In genomic region chr9:114100536-114100935, GRCh38 we compare ENCODE assay signal across 23 cellular contexts. TPM values are rescaled to one million over a fixed set of nuclear protein-coding genes. Genes with fewer than 3 reads are reported as not detected.
"Had no signal": no experiment of that assay in that cellular context is flagged by ENCODE, and none has a peak within 500 bp of the region (broad histone marks: within the 10 kb centered on the region; RNA-seq: fewer than 3 reads in every experiment).

No MANE protein-coding gene starts in this region.

- H3K27ac Mint-ChIP-seq: activated CD8-positive, alpha-beta T cell treated with anti-CD3 and anti-CD28 coated beads, Interleukin-2, amount 10 ng/mL, durations not matched to agents 7 days and 5 days; activated naive CD8-positive, alpha-beta T cell treated with anti-CD3 and anti-CD28 coated beads, Interleukin-2, amount 50 U/mL, for 24 hours; activated T-helper 1 cell treated with anti-CD3 and anti-CD28 coated beads, Interleukin-12 subunit alpha, Interleukin-12 subunit beta, Interleukin-2, Interleukin-4 antibody, amounts not matched to agents 30 ng/mL and 10 ng/mL and 1 ng/mL, durations not matched to agents 14 hours and 24 hours and 36 hours; dendritic cell treated with granulocyte-macrophage colony-stimulating factor and Interleukin-4, amounts not matched to agents 40 ng/mL and 50 ng/mL, for 4 days; stimulated activated memory B cell treated with anti-CD40 and anti-IgM and Interleukin-4, amounts not matched to agents 10 μg/mL and 1 μg/mL and 100 μg/mL, for 72 hours had no signal

- H3K9me3 ChIP-seq: suprapubic skin had no signal

- ATAC-seq: activated CD8-positive, alpha-beta T cell treated with anti-CD3 and anti-CD28 coated beads, Interleukin-2, amount 10 ng/mL, durations not matched to agents 7 days and 5 days; activated naive CD8-positive, alpha-beta T cell treated with anti-CD3 and anti-CD28 coated beads, Interleukin-2, amount 50 U/mL, for 24 hours; gastroesophageal sphincter; sciatic nerve; SK-N-SH treated with all-trans-retinoic acid at 6 μM for 48 hours; stimulated activated memory B cell treated with anti-CD40 and anti-IgM and Interleukin-4, amounts not matched to agents 10 μg/mL and 1 μg/mL and 100 μg/mL, for 72 hours had no signal

- DNase-seq: activated CD4-positive, alpha-beta T cell treated with anti-CD3 and anti-CD28 coated beads for 1 hour; activated CD4-positive, alpha-beta T cell treated with anti-CD3 and anti-CD28 coated beads, Interleukin-2, amount 50 U/mL, for 1 hour; activated CD8-positive, alpha-beta T cell treated with anti-CD3 and anti-CD28 coated beads, Interleukin-2, amount 10 ng/mL, durations not matched to agents 7 days and 5 days; activated gamma-delta T cell; activated naive CD4-positive, alpha-beta T cell treated with anti-CD3 and anti-CD28 coated beads, Interleukin-2, amount 50 U/mL, for 16 hours; activated naive CD8-positive, alpha-beta T cell treated with anti-CD3 and anti-CD28 coated beads, Interleukin-2, amount 50 U/mL, for 24 hours; effector CD8-positive, alpha-beta T cell; esophagus squamous epithelium; occipital lobe; small intestine; stomach; T-helper 1 cell had no signal

- H3K36me3 ChIP-seq: esophagus squamous epithelium, gastroesophageal sphincter, stomach, suprapubic skin had no signal

- H3K4me3 Mint-ChIP-seq: activated CD8-positive, alpha-beta T cell treated with anti-CD3 and anti-CD28 coated beads, Interleukin-2, amount 10 ng/mL, durations not matched to agents 7 days and 5 days; activated naive CD8-positive, alpha-beta T cell treated with anti-CD3 and anti-CD28 coated beads, Interleukin-2, amount 50 U/mL, for 24 hours; activated T-helper 1 cell treated with anti-CD3 and anti-CD28 coated beads, Interleukin-12 subunit alpha, Interleukin-12 subunit beta, Interleukin-2, Interleukin-4 antibody, amounts not matched to agents 30 ng/mL and 10 ng/mL and 1 ng/mL, durations not matched to agents 14 hours and 24 hours and 36 hours; dendritic cell treated with granulocyte-macrophage colony-stimulating factor and Interleukin-4, amounts not matched to agents 40 ng/mL and 50 ng/mL, for 4 days; stimulated activated memory B cell treated with anti-CD40 and anti-IgM and Interleukin-4, amounts not matched to agents 10 μg/mL and 1 μg/mL and 100 μg/mL, for 72 hours had no signal

- H3K4me3 ChIP-seq: esophagus squamous epithelium, gastroesophageal sphincter, stomach, suprapubic skin had no signal

- H3K27ac ChIP-seq: esophagus squamous epithelium, gastroesophageal sphincter, stomach, suprapubic skin had no signal

RNA-seq across cellular contexts. Expression of gene KIF12, which starts 1.4 kb away (rescaled TPM):
- total RNA-seq: activated CD8-positive, alpha-beta T cell treated with anti-CD3 and anti-CD28 coated beads, Interleukin-2, amount 10 ng/mL, durations not matched to agents 7 days and 5 days; activated T-helper 1 cell treated with anti-CD3 and anti-CD28 coated beads, Interleukin-12 subunit alpha, Interleukin-12 subunit beta, Interleukin-2, Interleukin-4 antibody, amounts not matched to agents 30 ng/mL and 10 ng/mL and 1 ng/mL, durations not matched to agents 14 hours and 24 hours and 36 hours; cardiac septum; gastroesophageal sphincter; myocyte; neural crest cell had no signal

RNA-seq across cellular contexts. Expression of gene AMBP, which starts 22.4 kb away (rescaled TPM):
- total RNA-seq: activated CD8-positive, alpha-beta T cell treated with anti-CD3 and anti-CD28 coated beads, Interleukin-2, amount 10 ng/mL, durations not matched to agents 7 days and 5 days; activated T-helper 1 cell treated with anti-CD3 and anti-CD28 coated beads, Interleukin-12 subunit alpha, Interleukin-12 subunit beta, Interleukin-2, Interleukin-4 antibody, amounts not matched to agents 30 ng/mL and 10 ng/mL and 1 ng/mL, durations not matched to agents 14 hours and 24 hours and 36 hours; cardiac septum; chondrocyte; gastroesophageal sphincter; sciatic nerve had no signal
